8 cellular contexts compared by ENCODE assay signal in the genomic region with DNA sequence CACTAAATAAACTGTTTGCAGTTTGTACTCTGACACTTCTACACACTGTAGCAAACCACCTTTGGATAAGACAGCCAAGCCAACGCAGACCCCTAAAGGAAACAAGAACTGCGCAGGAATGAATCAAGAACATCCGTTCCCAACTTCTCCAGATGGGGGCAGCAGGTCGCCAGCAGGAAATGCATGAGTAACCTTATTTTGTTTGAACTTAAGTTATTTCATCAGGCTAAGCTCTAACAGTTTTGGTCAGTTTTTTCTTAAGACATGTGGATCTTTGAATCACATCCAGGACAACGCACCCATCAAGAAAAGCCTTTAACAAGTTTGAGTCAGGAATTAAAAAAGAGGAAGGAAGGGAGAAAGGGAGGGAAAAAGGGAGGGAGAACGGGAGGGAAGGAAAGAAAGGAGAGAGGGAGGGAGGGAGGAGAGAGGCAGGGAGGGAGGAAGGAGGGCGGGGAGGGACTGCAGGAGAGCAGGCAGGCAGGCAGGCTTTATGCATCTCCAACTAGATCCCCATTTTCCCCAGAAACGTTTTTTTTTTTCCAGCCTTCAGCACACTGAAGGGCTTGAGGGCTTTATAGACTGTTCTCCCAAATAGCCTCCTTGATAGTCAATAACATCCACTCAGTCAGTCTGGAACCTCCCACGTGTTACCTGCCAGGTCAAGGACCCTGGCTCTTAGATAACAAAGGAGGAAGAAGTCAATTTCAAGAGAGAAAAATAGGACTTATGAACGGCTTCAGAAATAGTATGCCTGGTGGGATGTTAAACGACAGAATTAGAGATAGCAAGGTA. TPM values are rescaled to one million over a fixed set of nuclear protein-coding genes. Genes with fewer than 3 reads are reported as not detected.
DNase-seq lines count a peak whose midpoint lies in the region; ATAC-seq and TF ChIP-seq lines count a peak whose summit lies in the region.

No MANE protein-coding gene starts in this region.

- ATAC-seq in GM21447 (IDR thresholded peaks at IDR 0.05; ENCODE audit: unreplicated experiment) (peak; percentile 53), left colon (peak; percentile 79), GM19351 (IDR thresholded peaks at IDR 0.05; ENCODE audit: unreplicated experiment) (no peak)

- TF ChIP-seq CTCF in choroid plexus epithelial cell (conservative IDR thresholded peaks at IDR 0.05; ENCODE audit: low read depth, low read length) = peak; percentile 86

- peak overlapping the region; percentile 96 for H2AFZ ChIP-seq in ACC112 (ENCODE audit: low read length, unreplicated experiment)

- H3K79me2 ChIP-seq in ACC112 (ENCODE audit: control insufficient read depth, insufficient read depth, low read length, unreplicated experiment) = no peaks in the 10 kb centered on the region

- intact Hi-C loops in left colon (cut with DNase I, micrococcal nuclease) = loop anchor here in 1 of 2 donors (2.0 to 5.0 kb wide), 2 partner anchors 109 to 328 kb away; no protein-coding TSS in a partner anchor

- no peaks in the 10 kb centered on the region for H3K36me3 ChIP-seq in ACC112 (ENCODE audit: insufficient read depth, low read length)

- no peaks in the 10 kb centered on the region for H3K27me3 ChIP-seq in ACC112 (ENCODE audit: insufficient read depth, low read length)

- H3K27ac ChIP-seq in ACC112 (ENCODE audit: low read depth, low read length) = 0 out of 2 replicates have a peak overlapping the region, but pooled peaks have one; percentile 28

- H3K4me1 ChIP-seq in ACC112 (ENCODE audit: control insufficient read depth, insufficient read depth, low read length, unreplicated experiment) = peaks cover 8% of the 10 kb centered on the region

- DNase-seq in NCI-H345 treated with DMSO at 0.1 percent for 48 hours (lab: John Stamatoyannopoulos, UW; ENCODE audit: unreplicated experiment) (peak; percentile 55), choroid plexus epithelial cell (ENCODE audit: low read depth) (peak; percentile 90), left colon (peak; percentile 38 to 76)
- peak; percentile 58 to 65 for DNase-seq in activated CD4-positive, alpha-beta T cell treated with anti-CD3 and anti-CD28 coated beads for 24 hours (ENCODE audit: low read depth in 2 of 2)
- peak; percentile 63 for DNase-seq in stimulated activated CD4-positive, alpha-beta T cell treated with anti-CD3 and anti-CD28 coated beads, Interleukin-1b, Interleukin-23, amount 100 ng/mL, for 48 hours

- H3K4me3 ChIP-seq in ACC112 (ENCODE audit: low read depth, low read length) = peak overlapping the region; percentile 63
- H3K4me3 ChIP-seq in choroid plexus epithelial cell (ENCODE audit: low read depth, low read length) = peak overlapping the region; percentile 46

RNA-seq across cellular contexts. Expression of a gene that starts 22.2 kb away (rescaled TPM):
- total RNA-seq in left colon = under 1 TPM in 1 of 2 donors, not detected in 1; 0.28 TPM
